In the genomic region with DNA sequence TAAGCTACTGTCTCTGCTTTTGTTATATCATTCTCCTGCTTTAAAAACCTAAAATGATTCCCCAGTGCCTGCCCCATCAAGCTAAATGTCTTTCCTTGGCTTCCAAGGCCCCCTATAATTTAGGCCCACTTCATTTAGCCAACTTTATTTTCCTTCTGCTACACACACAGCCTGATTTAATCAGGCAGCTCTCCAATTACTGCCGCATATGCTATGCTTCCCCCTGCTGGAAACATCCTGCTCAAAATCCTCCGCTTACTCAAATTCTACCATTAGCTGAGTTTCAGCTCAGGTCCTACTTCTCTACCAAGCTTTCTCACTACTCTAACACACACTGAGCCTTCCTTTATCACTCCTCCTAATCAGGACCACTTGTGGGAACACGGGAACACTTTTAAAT, we compare ENCODE assay signal across 8 cellular contexts. TPM values are rescaled to one million over a fixed set of nuclear protein-coding genes. Genes with fewer than 3 reads are reported as not detected.
DNase-seq lines count a peak whose midpoint lies in the region; ATAC-seq and TF ChIP-seq lines count a peak whose summit lies in the region.

No MANE protein-coding gene starts in this region.

- no peak overlapping the region for H3K4me3 ChIP-seq in transverse colon

- H3K27me3 ChIP-seq in transverse colon: no peaks in the 10 kb centered on the region

- intact Hi-C loops in transverse colon (cut with DNase I; ENCODE audit: low total_unique reads): no loop called here

- DNase-seq in EH (ENCODE audit: low read depth) (peak; percentile 37), iris pigment epithelial cell (ENCODE audit: low read depth) (peak; percentile 51), foreskin melanocyte (no peak), GF-D8 (lab: John Stamatoyannopoulos, UW) (no peak), transverse colon (no peak), kidney tubule cell (ENCODE audit: low spot score) (no peak)

- 28 to 44% methylated on average over 3 of the region's 3 CpGs for WGBS in transverse colon (ENCODE audit: low coverage in 1 of 2), 2 donors

- TF ChIP-seq CTCF in VCaP (conservative IDR thresholded peaks at IDR 0.05): peak; percentile 62
- TF ChIP-seq CTCF in transverse colon (IDR thresholded peaks at IDR 0.05): no peak

- H3K27ac ChIP-seq in VCaP (no peak overlapping the region), transverse colon (no peak overlapping the region)

- no peak for TF ChIP-seq EP300 in transverse colon (IDR thresholded peaks at IDR 0.05; ENCODE audit: low read depth)

- peak; percentile 43 for ATAC-seq in HG03354 (IDR thresholded peaks at IDR 0.05; ENCODE audit: poor library complexity, severe bottlenecking, unreplicated experiment)

- H3K9me3 ChIP-seq in transverse colon: no peaks in the 10 kb centered on the region

- H3K36me3 ChIP-seq in transverse colon: no peaks in the 10 kb centered on the region

- no peak for TF ChIP-seq POLR2A in transverse colon (IDR thresholded peaks at IDR 0.05)

- in situ Hi-C loops in transverse colon (cut with MboI; ENCODE audit: low pct_ligation_motif_present in 1 of 4, low pct_unique_long_range_greater_than_20kb in 1 of 4, low sequenced_read_pairs in 3 of 4): loop anchor here in 1 of 4 donors (25.0 kb wide), 1 partner anchor 190 kb away; the partner anchor contains the start of gene ZBTB33

- H3K4me1 ChIP-seq in transverse colon: peaks cover 0 to 2% (median 0%) of the 10 kb centered on the region in 4 donors

RNA-seq across cellular contexts. Expression of gene LAMP2, which starts 17.0 kb away (rescaled TPM):
- total RNA-seq in transverse colon: 10 to 100 TPM; 44.6 to 93.8 (median 66.0) TPM

Comparison
In these comparisons a context has a peak if more than half of its experiments do, and no peak if none do; other contexts are left out.
1. DNase-seq: peak in EH (single experiment) and iris pigment epithelial cell (single experiment); none in foreskin melanocyte (single experiment), GF-D8 (single experiment), transverse colon (single experiment) and kidney tubule cell (single experiment).